25 cellular contexts compared by ENCODE assay signal in the genomic region with DNA sequence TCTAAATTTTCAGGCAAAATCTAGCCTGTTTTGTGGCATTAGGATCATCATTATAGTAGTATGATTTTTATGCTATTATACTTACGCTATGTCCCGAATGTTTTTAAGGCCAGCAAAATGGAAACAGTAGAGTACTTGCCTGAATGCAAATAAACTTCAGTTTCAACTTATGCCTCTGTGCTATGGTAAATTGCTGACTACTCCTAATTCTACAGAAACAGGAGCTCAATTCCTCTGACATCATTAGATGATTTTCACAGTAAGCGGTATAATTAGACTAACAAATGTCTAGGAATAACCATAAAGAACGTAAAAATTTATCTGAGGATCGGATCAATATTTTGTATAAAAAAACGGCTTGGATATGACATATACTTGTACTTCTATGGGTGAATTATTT.
"Had no signal": no experiment of that assay in that cellular context is flagged by ENCODE, and none has a peak within 500 bp of the region (broad histone marks: within the 10 kb centered on the region; RNA-seq: fewer than 3 reads in every experiment).

No MANE protein-coding gene starts in this region.

- DNase-seq: Kasumi-1, MM.1S, NCI-H1092 treated with DMSO at 0.1 percent for 48 hours, NCI-H1436, NCI-H187, NCI-H2029, NCI-H2081 treated with DMSO at 0.1 percent for 48 hours, NCI-H2171, NCI-H226, NCI-H446, NCI-H510A, NCI-H524 treated with DMSO at 0.1 percent for 48 hours, NCI-H69, NCI-H774, SHP77 treated with DMSO at 0.1 percent for 48 hours, SJCRH30, SW 1271, T-cell had no signal

- H3K27me3 ChIP-seq: SJCRH30 had no signal

- ATAC-seq: Panc1, Right ventricle myocardium inferior, T-cell had no signal

- H3K4me2 ChIP-seq: KMS-11 had no signal

- H3K4me3 ChIP-seq: SJCRH30, SK-N-MC had no signal

- H3K27ac ChIP-seq: HL-60, KMS-11, RWPE1, SJCRH30, SK-N-MC had no signal

- FAIRE-seq: HTR-8/SVneo had no signal

- H3K9me3 ChIP-seq: SJCRH30 had no signal

- H3K9ac ChIP-seq: KMS-11 had no signal

- H3K36me3 ChIP-seq: SJCRH30 had no signal
